Comparison of ENCODE assay signal across 8 cellular contexts in genomic region chr2:105790467-105791118, GRCh38. TPM values are rescaled to one million over a fixed set of nuclear protein-coding genes. Genes with fewer than 3 reads are reported as not detected.
DNase-seq lines count a peak whose midpoint lies in the region; ATAC-seq and TF ChIP-seq lines count a peak whose summit lies in the region.

No MANE protein-coding gene starts in this region.

- H3K36me3 Mint-ChIP-seq in activated naive CD4-positive, alpha-beta T cell treated with anti-CD3 and anti-CD28 coated beads, Interleukin-2, amount 50 U/mL, for 72 hours, result peaks cover 17 to 27% of the 10 kb centered on the region in 2 donors
- peaks cover 0 to 21% (median 6%) of the 10 kb centered on the region in 5 donors for H3K36me3 Mint-ChIP-seq in naive thymus-derived CD4-positive, alpha-beta T cell

- H3K4me1 ChIP-seq in naive thymus-derived CD4-positive, alpha-beta T cell (ENCODE audit: control insufficient read depth in 2 of 2, insufficient read depth in 2 of 2, low read length in 2 of 2), result peaks cover 88 to 92% of the 10 kb centered on the region in 2 donors

- H3K27me3 ChIP-seq in naive thymus-derived CD4-positive, alpha-beta T cell (ENCODE audit: control insufficient read depth in 2 of 2, insufficient read depth in 2 of 2, low read length in 2 of 2), result no peaks in the 10 kb centered on the region

- H3K27me3 Mint-ChIP-seq in naive thymus-derived CD4-positive, alpha-beta T cell, result no peaks in the 10 kb centered on the region

- ATAC-seq in GM19395 (IDR thresholded peaks at IDR 0.05; ENCODE audit: unreplicated experiment) (peak; percentile 23), HG03108 (IDR thresholded peaks at IDR 0.05; ENCODE audit: unreplicated experiment) (peak; percentile 8)
- peak in 1 of 2 donors; percentile 4 for ATAC-seq in activated naive CD4-positive, alpha-beta T cell treated with anti-CD3 and anti-CD28 coated beads, Interleukin-2, amount 50 U/mL, for 72 hours
- peak; percentile 13 for ATAC-seq in naive thymus-derived CD4-positive, alpha-beta T cell

- peak overlapping the region; percentile 48 to 89 (median 72) for H3K4me3 Mint-ChIP-seq in naive thymus-derived CD4-positive, alpha-beta T cell

- H3K9me3 ChIP-seq in naive thymus-derived CD4-positive, alpha-beta T cell (ENCODE audit: control insufficient read depth in 2 of 3, low read length in 3 of 3), result no peaks in the 10 kb centered on the region

- peak overlapping the region; percentile 63 for H3K27ac ChIP-seq in naive thymus-derived CD4-positive, alpha-beta T cell (ENCODE audit: low read depth, low read length)

- POLR2A ChIA-PET in naive thymus-derived CD4-positive, alpha-beta T cell (lab: Charles Lee), result interaction anchor here (1.1 to 1.9 kb wide), 6 partner anchors 8 to 293 kb away, joined by 3 to 11 read pairs (median 4); no protein-coding TSS in a partner anchor

- intact Hi-C loops in naive thymus-derived CD4-positive, alpha-beta T cell (cut with micrococcal nuclease), result loop anchor here (1.0 to 10.0 kb wide), 4 partner anchors 8 to 426 kb away; partner anchors contain the start of gene UXS1 (in 1 of the 2)

- H3K27ac Mint-ChIP-seq in activated naive CD4-positive, alpha-beta T cell treated with anti-CD3 and anti-CD28 coated beads, Interleukin-2, amount 50 U/mL, for 72 hours, result peak overlapping the region; percentile 97
- H3K27ac Mint-ChIP-seq in naive thymus-derived CD4-positive, alpha-beta T cell, result peak overlapping the region; percentile 81 to 99 (median 92)

- H3K4me3 ChIP-seq in naive thymus-derived CD4-positive, alpha-beta T cell (ENCODE audit: low read length), result peak overlapping the region; percentile 38

- no peaks in the 10 kb centered on the region for H3K36me3 ChIP-seq in naive thymus-derived CD4-positive, alpha-beta T cell (ENCODE audit: control insufficient read depth in 2 of 3, insufficient read depth in 3 of 3, low read length in 3 of 3)

- no peaks in the 10 kb centered on the region for H3K9me3 Mint-ChIP-seq in activated naive CD4-positive, alpha-beta T cell treated with anti-CD3 and anti-CD28 coated beads, Interleukin-2, amount 50 U/mL, for 72 hours
- H3K9me3 Mint-ChIP-seq in naive thymus-derived CD4-positive, alpha-beta T cell, result peaks cover 0 to 1% (median 0%) of the 10 kb centered on the region in 11 donors

- CTCF ChIA-PET in naive thymus-derived CD4-positive, alpha-beta T cell (lab: Charles Lee), result interaction anchor here (2.0 kb wide), 1 partner anchor 43 kb away, joined by 5 read pairs; no protein-coding TSS in a partner anchor

- no peak for TF ChIP-seq CTCF in GM20000 (IDR thresholded peaks at IDR 0.05; ENCODE audit: extremely low read depth, missing control alignments)

- no peak for DNase-seq in activated naive CD4-positive, alpha-beta T cell treated with anti-CD3 and anti-CD28 coated beads, Interleukin-2, amount 50 U/mL, for 72 hours (ENCODE audit: low spot score in 2 of 2)
- DNase-seq in naive thymus-derived CD4-positive, alpha-beta T cell, result no peak
- no peak for DNase-seq in GM20000 (ENCODE audit: low spot score)
- DNase-seq in epidermal melanocyte (ENCODE audit: insufficient read length, low spot score), result no peak
- no peak for DNase-seq in NCI-H1436 (lab: John Stamatoyannopoulos, UW)
- DNase-seq in NCI-H187 (lab: John Stamatoyannopoulos, UW), result no peak

- H3K4me1 Mint-ChIP-seq in naive thymus-derived CD4-positive, alpha-beta T cell, result peaks cover 64 to 100% (median 94%) of the 10 kb centered on the region in 7 donors

RNA-seq across cellular contexts. Expression of gene NCK2, which starts 45.9 kb away (rescaled TPM):
- total RNA-seq in activated naive CD4-positive, alpha-beta T cell treated with anti-CD3 and anti-CD28 coated beads, Interleukin-2, amount 50 U/mL, for 72 hours, result 10 to 100 TPM; 89.3 to 98.5 TPM
- 100 to 1,000 TPM in 4 of 5 experiments, 10 to 100 TPM in 1; 75.3 to 134 (median 109) TPM for total RNA-seq in naive thymus-derived CD4-positive, alpha-beta T cell
- 10 to 100 TPM; 30.8 to 73.0 TPM for polyA plus RNA-seq in naive thymus-derived CD4-positive, alpha-beta T cell
